15 cellular contexts compared by ENCODE assay signal in the genomic region with DNA sequence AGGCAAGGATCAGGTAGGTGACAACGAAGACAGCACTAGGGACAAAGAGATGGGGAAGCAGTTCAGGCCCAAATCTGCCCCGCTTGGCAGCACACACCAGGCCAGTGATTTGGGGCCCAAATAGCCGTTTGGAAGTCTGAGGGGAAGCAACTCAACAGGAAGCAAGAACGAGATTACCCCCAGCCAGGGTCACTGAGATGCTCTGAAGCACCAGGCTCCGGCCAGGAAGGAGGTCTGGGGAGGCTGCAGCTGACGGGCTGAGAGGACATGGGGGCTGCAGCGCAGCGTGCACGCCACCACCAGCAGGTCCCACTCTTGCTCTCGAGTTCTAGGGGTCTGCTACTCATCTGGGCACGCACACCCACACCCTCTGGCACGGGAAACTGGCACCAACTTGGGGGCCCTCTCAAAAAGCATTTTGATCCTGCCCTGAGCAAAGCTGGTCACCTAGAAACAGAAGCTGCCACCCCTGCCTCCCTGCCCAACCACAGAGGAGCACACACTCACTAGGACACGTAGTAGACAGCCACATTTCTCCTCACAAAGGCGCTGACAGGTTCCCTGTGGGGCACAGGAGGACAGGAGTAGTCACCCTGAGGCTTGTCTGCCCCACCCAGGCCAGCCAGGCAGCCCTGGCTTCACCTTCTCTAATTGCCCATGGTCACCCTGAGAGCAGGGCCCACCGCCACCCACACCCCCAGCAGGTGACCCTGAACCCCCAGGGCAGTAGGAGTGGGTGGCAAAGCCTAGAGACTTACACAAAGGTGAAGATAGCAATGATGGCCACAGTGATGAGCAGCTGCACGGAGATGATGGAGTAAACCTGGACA. TPM values are rescaled to one million over a fixed set of nuclear protein-coding genes. Genes with fewer than 3 reads are reported as not detected.
DNase-seq lines count a peak whose midpoint lies in the region; ATAC-seq lines count a peak whose summit lies in the region.
"Had no signal": no experiment of that assay in that cellular context is flagged by ENCODE, and none has a peak within 500 bp of the region (broad histone marks: within the 10 kb centered on the region; RNA-seq: fewer than 3 reads in every experiment).

No MANE protein-coding gene starts in this region.

- peak overlapping the region; percentile 23 for H3K23ac ChIP-seq in neuronal stem cell (ENCODE audit: low read depth, low read length, poor library complexity)

- peaks cover 88% of the 10 kb centered on the region for H3K36me3 ChIP-seq in CD4-positive, CD25-positive, alpha-beta regulatory T cell (ENCODE audit: control insufficient read depth, insufficient read depth, low read length)
- H3K36me3 ChIP-seq in neuronal stem cell (replicated peaks in 1 of 2; ENCODE audit: control insufficient read depth in 2 of 2, insufficient read depth in 2 of 2, low read length in 2 of 2): peaks cover 24 to 33% of the 10 kb centered on the region in 2 donors

- H4K8ac ChIP-seq in neuronal stem cell (ENCODE audit: low read depth, low read length): no peak overlapping the region

- peaks cover 14% of the 10 kb centered on the region for H3K4me1 ChIP-seq in CD4-positive, CD25-positive, alpha-beta regulatory T cell (ENCODE audit: control insufficient read depth, insufficient read depth, low read length, poor library complexity, severe bottlenecking)
- peaks cover 0 to 3% of the 10 kb centered on the region in 2 donors for H3K4me1 ChIP-seq in neuronal stem cell (ENCODE audit: control insufficient read depth in 2 of 2, insufficient read depth in 1 of 2, low read depth in 1 of 2, low read length in 2 of 2)

- no peak overlapping the region for H3K14ac ChIP-seq in neuronal stem cell (ENCODE audit: low read length)

- H2AK5ac ChIP-seq in neuronal stem cell (ENCODE audit: low read depth, low read length): no peak overlapping the region

- no peak overlapping the region for H3K9ac ChIP-seq in neuronal stem cell (ENCODE audit: low read depth, low read length, poor library complexity)

- no peak for ATAC-seq in CD4-positive, CD25-positive, alpha-beta regulatory T cell (ENCODE audit: low read depth in 2 of 2)
- no peak for ATAC-seq in T-cell (replicated peaks in 1 of 4)

- no peak overlapping the region for H3K4me3 ChIP-seq in CD4-positive, CD25-positive, alpha-beta regulatory T cell (ENCODE audit: low read depth, low read length)
- no peak overlapping the region for H3K4me3 ChIP-seq in neuronal stem cell (ENCODE audit: low read length in 2 of 2)
- H3K4me3 ChIP-seq: BLaER1 treated with 17β-estradiol and CSF1 and Interleukin-3, amounts not matched to agents 10 nM and 100 nM; lung; testis had no signal

- no peak overlapping the region for H2BK120ac ChIP-seq in neuronal stem cell (ENCODE audit: low read depth, low read length)

- no peaks in the 10 kb centered on the region for H3K9me3 Mint-ChIP-seq in CD4-positive, CD25-positive, alpha-beta regulatory T cell
- H3K9me3 Mint-ChIP-seq in T-cell: no peaks in the 10 kb centered on the region
- H3K9me3 Mint-ChIP-seq: IgD-negative memory B cell, nephron progenitor cell had no signal

- no peak overlapping the region for H3K4ac ChIP-seq in neuronal stem cell (ENCODE audit: low read length)

- H3K9me3 ChIP-seq in CD4-positive, CD25-positive, alpha-beta regulatory T cell (ENCODE audit: control insufficient read depth in 2 of 2, low read length in 2 of 2): no peaks in the 10 kb centered on the region
- H3K9me3 ChIP-seq in neuronal stem cell (replicated peaks in 1 of 2; ENCODE audit: control insufficient read depth in 2 of 2, insufficient read depth in 1 of 2, low read depth in 1 of 2, low read length in 2 of 2): no peaks in the 10 kb centered on the region
- H3K9me3 ChIP-seq: BLaER1 treated with 17β-estradiol and CSF1 and Interleukin-3, amounts not matched to agents 10 nM and 100 nM; testis had no signal

- H3K4me2 ChIP-seq in neuronal stem cell (ENCODE audit: insufficient read depth, low read length, poor library complexity, severe bottlenecking): no peak overlapping the region
- H3K4me2 ChIP-seq: BLaER1 treated with 17β-estradiol and CSF1 and Interleukin-3, amounts not matched to agents 10 nM and 100 nM had no signal

- CTCF ChIA-PET in T-cell (lab: Charles Lee): no interaction called here

- H3K18ac ChIP-seq in neuronal stem cell (ENCODE audit: low read length): no peak overlapping the region

- H2BK5ac ChIP-seq in neuronal stem cell (ENCODE audit: low read length): peak overlapping the region; percentile 75

- H3K27ac Mint-ChIP-seq in CD4-positive, CD25-positive, alpha-beta regulatory T cell: peak overlapping the region in 2 of 3 donors; percentile 12 to 36
- H3K27ac Mint-ChIP-seq in T-cell: peak overlapping the region; percentile 36 to 78

- H2BK12ac ChIP-seq in neuronal stem cell (ENCODE audit: low read length): no peak overlapping the region

- DNase-seq in CD4-positive, CD25-positive, alpha-beta regulatory T cell: no peak
- no peak for DNase-seq in T-cell
- DNase-seq in neuronal stem cell (ENCODE audit: low spot score): no peak
- no peak for DNase-seq in T-helper 2 cell
- DNase-seq in central memory CD4-positive, alpha-beta T cell: no peak
- DNase-seq in NCI-H1417 (lab: John Stamatoyannopoulos, UW): no peak
- DNase-seq: activated CD4-positive, alpha-beta T cell treated with anti-CD3 and anti-CD28 coated beads for 1 hour; DMS79 treated with DMSO at 0.1 percent for 48 hours; NCI-H2081; NCI-H524; nephron progenitor cell; testis had no signal

- H3K4me3 Mint-ChIP-seq in CD4-positive, CD25-positive, alpha-beta regulatory T cell: no peak overlapping the region
- no peak overlapping the region for H3K4me3 Mint-ChIP-seq in T-cell
- H3K4me3 Mint-ChIP-seq: IgD-negative memory B cell, nephron progenitor cell had no signal

- WGBS in neuronal stem cell (ENCODE audit: extremely low coverage in 2 of 2, insufficient read length in 2 of 2, insufficient replicate concordance in 1 of 2), 2 donors: no CpG with 5 or more reads among the region's 16 CpGs

- H4K91ac ChIP-seq in neuronal stem cell (ENCODE audit: low read depth, low read length, poor library complexity): no peak overlapping the region

- POLR2A ChIA-PET in T-cell (lab: Charles Lee): interaction anchor here in 1 of 2 donors (0.5 kb wide), 1 partner anchor 127 kb away, joined by 4 read pairs; no protein-coding TSS in a partner anchor

- no peaks in the 10 kb centered on the region for H3K79me1 ChIP-seq in neuronal stem cell (ENCODE audit: low read depth, low read length)

- no peak overlapping the region for H2BK15ac ChIP-seq in neuronal stem cell (ENCODE audit: low read length)

- H3K27me3 ChIP-seq in CD4-positive, CD25-positive, alpha-beta regulatory T cell (ENCODE audit: control insufficient read depth, insufficient read depth, low read length): no peaks in the 10 kb centered on the region
- H3K27me3 ChIP-seq in neuronal stem cell (ENCODE audit: control insufficient read depth in 3 of 3, insufficient read depth in 3 of 3, low read depth in 1 of 3, low read length in 3 of 3): no peaks in the 10 kb centered on the region
- H3K27me3 ChIP-seq: BLaER1 treated with 17β-estradiol and CSF1 and Interleukin-3, amounts not matched to agents 10 nM and 100 nM; testis had no signal

- peaks cover 0 to 28% (median 8%) of the 10 kb centered on the region in 4 donors for H3K4me1 Mint-ChIP-seq in CD4-positive, CD25-positive, alpha-beta regulatory T cell
- peaks cover 21 to 38% (median 27%) of the 10 kb centered on the region in 3 donors for H3K4me1 Mint-ChIP-seq in T-cell

- H3K36me3 Mint-ChIP-seq in CD4-positive, CD25-positive, alpha-beta regulatory T cell: peaks cover 40% of the 10 kb centered on the region
- peaks cover 46% of the 10 kb centered on the region for H3K36me3 Mint-ChIP-seq in T-cell

- no peaks in the 10 kb centered on the region for H3K27me3 Mint-ChIP-seq in CD4-positive, CD25-positive, alpha-beta regulatory T cell
- no peaks in the 10 kb centered on the region for H3K27me3 Mint-ChIP-seq in T-cell
- H3K27me3 Mint-ChIP-seq: IgD-negative memory B cell had no signal

- H2AFZ ChIP-seq in neuronal stem cell (ENCODE audit: low read length): no peak overlapping the region

- peak overlapping the region; percentile 2 for H3K27ac ChIP-seq in CD4-positive, CD25-positive, alpha-beta regulatory T cell (ENCODE audit: insufficient read depth, low read length, poor library complexity, severe bottlenecking)
- H3K27ac ChIP-seq in neuronal stem cell (replicated peaks; ENCODE audit: low read length): no peak overlapping the region
- H3K27ac ChIP-seq: testis had no signal

RNA-seq across cellular contexts. Expression of gene PNKD, which starts 8.4 kb away (rescaled TPM):
- total RNA-seq in CD4-positive, CD25-positive, alpha-beta regulatory T cell: 21.9 TPM
- 100 to 1,000 TPM in 1 of 4 donors, 10 to 100 TPM in 3; 96.2 to 107 (median 98.8) TPM for polyA plus RNA-seq in CD4-positive, CD25-positive, alpha-beta regulatory T cell
- 10 to 100 TPM; 17.4 to 33.1 (median 30.6) TPM for total RNA-seq in T-cell
- 58.6 TPM for polyA plus RNA-seq in neuronal stem cell (2013, experiment 1 of 2)
- polyA plus RNA-seq in neuronal stem cell (2013, experiment 2 of 2): 61.7 TPM

RNA-seq across cellular contexts. Expression of gene AAMP, which starts 8.8 kb away (rescaled TPM):
- 55.8 TPM for total RNA-seq in CD4-positive, CD25-positive, alpha-beta regulatory T cell
- polyA plus RNA-seq in CD4-positive, CD25-positive, alpha-beta regulatory T cell: 10 to 100 TPM; 84.8 to 92.2 (median 87.8) TPM
- total RNA-seq in T-cell: 10 to 100 TPM; 46.2 to 71.3 (median 67.4) TPM
- 45.1 TPM for polyA plus RNA-seq in neuronal stem cell (2013, experiment 1 of 2)
- polyA plus RNA-seq in neuronal stem cell (2013, experiment 2 of 2): 38.9 TPM

RNA-seq across cellular contexts. Expression of gene TMBIM1, which starts 13.6 kb away (rescaled TPM):
- 96.4 TPM for total RNA-seq in CD4-positive, CD25-positive, alpha-beta regulatory T cell
- polyA plus RNA-seq in CD4-positive, CD25-positive, alpha-beta regulatory T cell: 100 to 1,000 TPM; 161 to 180 (median 162) TPM
- 100 to 1,000 TPM in 3 of 5 donors, 10 to 100 TPM in 2; 78.8 to 166 (median 144) TPM for total RNA-seq in T-cell
- 10.4 TPM for polyA plus RNA-seq in neuronal stem cell (2013, experiment 1 of 2)
- polyA plus RNA-seq in neuronal stem cell (2013, experiment 2 of 2): 10.7 TPM

RNA-seq across cellular contexts. Expression of gene GPBAR1, which starts 17.9 kb away (rescaled TPM):
- 1.2 TPM for total RNA-seq in CD4-positive, CD25-positive, alpha-beta regulatory T cell
- not detected for polyA plus RNA-seq in CD4-positive, CD25-positive, alpha-beta regulatory T cell
- total RNA-seq in T-cell: 1 to 10 TPM in 4 of 5 donors, under 1 TPM in 1; 0.89 to 2.7 (median 1.2) TPM
- 0.46 TPM for polyA plus RNA-seq in neuronal stem cell (2013, experiment 1 of 2)
- 0.44 TPM for polyA plus RNA-seq in neuronal stem cell (2013, experiment 2 of 2)
